ENCODE assay signal across 10 cellular contexts in genomic region chr20:37525810-37526209, GRCh38. TPM values are rescaled to one million over a fixed set of nuclear protein-coding genes. Genes with fewer than 3 reads are reported as not detected.
A peak's percentile ranks its signal among the peaks of the same experiment; 100 is the strongest.
DNase-seq lines count a peak whose midpoint lies in the region; ATAC-seq, FAIRE-seq and TF ChIP-seq lines count a peak whose summit lies in the region.
"Had no signal": no experiment of that assay in that cellular context is flagged by ENCODE, and none has a peak within 500 bp of the region (broad histone marks: within the 10 kb centered on the region; RNA-seq: fewer than 3 reads in every experiment).

No MANE protein-coding gene starts in this region.

- ATAC-seq in A549 (no peak), GM18505 (IDR thresholded peaks at IDR 0.05; ENCODE audit: unreplicated experiment) (no peak), GM21381 (IDR thresholded peaks at IDR 0.05; ENCODE audit: unreplicated experiment) (no peak), GM19324 (IDR thresholded peaks at IDR 0.05; ENCODE audit: low FRiP score, unreplicated experiment) (no peak)
- ATAC-seq: mucosa of descending colon had no signal

- H3K27ac ChIP-seq in A549 (peak overlapping the region in 1 of 2 experiments; percentile 96; a peak in 3 of 6 replicates), muscle layer of colon (ENCODE audit: low read depth, low read length) (peak overlapping the region; percentile 98)

- no peaks in the 10 kb centered on the region for H3K27me3 ChIP-seq in bronchial epithelial cell (ENCODE audit: control insufficient read depth, insufficient read depth, low read length)
- H3K27me3 ChIP-seq in muscle layer of colon (ENCODE audit: control insufficient read depth in 1 of 2, insufficient read depth in 2 of 2, low read length in 2 of 2): no peaks in the 10 kb centered on the region
- H3K27me3 ChIP-seq: thyroid gland had no signal

- H3K4me2 ChIP-seq in A549: peak overlapping the region; percentile 84

- no peak for DNase-seq in A549 (ENCODE audit: low read depth in 1 of 2, low spot score in 1 of 2)
- no peak for DNase-seq in HFF-Myc (ENCODE audit: extremely low read depth, low read depth)
- DNase-seq in bronchial epithelial cell (ENCODE audit: low read depth): no peak
- DNase-seq in NCI-H187 treated with DMSO at 0.1 percent for 48 hours (lab: John Stamatoyannopoulos, UW): no peak

- TF ChIP-seq POLR2A in A549 (IDR thresholded peaks at IDR 0.05; ENCODE audit: low read length) (no peak), GM18505 (IDR thresholded peaks at IDR 0.05; ENCODE audit: borderline replicate concordance, extremely low read depth, insufficient read depth, insufficient read length) (no peak)

- TF ChIP-seq CTCF in A549 (IDR thresholded peaks at IDR 0.05) (no peak), HFF-Myc (IDR thresholded peaks at IDR 0.05; ENCODE audit: low read depth, low read length, missing control alignments) (no peak), bronchial epithelial cell (IDR thresholded peaks at IDR 0.05; ENCODE audit: insufficient read depth, low read length, severe bottlenecking) (no peak)

- H3K36me3 ChIP-seq in bronchial epithelial cell (ENCODE audit: control insufficient read depth, insufficient read depth, low read length) (peaks cover 7% of the 10 kb centered on the region), muscle layer of colon (ENCODE audit: insufficient read depth, low read length) (no peaks in the 10 kb centered on the region)
- H3K36me3 ChIP-seq: thyroid gland had no signal

- H3K9me3 ChIP-seq in A549 (no peaks in the 10 kb centered on the region), muscle layer of colon (ENCODE audit: low read length) (no peaks in the 10 kb centered on the region)
- H3K9me3 ChIP-seq: mucosa of descending colon, thyroid gland had no signal

- no peak for TF ChIP-seq RAD21 in A549 (conservative IDR thresholded peaks at IDR 0.05 in 1 of 2, IDR thresholded peaks at IDR 0.05 in 1 of 2)

- 65% methylated on average over 5 of the region's 5 CpGs for WGBS in A549 (ENCODE audit: missing lambda C conversion rate)

- H3K4me3 ChIP-seq in A549 (no peak overlapping the region), HFF-Myc (replicated peaks; ENCODE audit: low read depth, low read length) (peak overlapping the region; percentile 99), bronchial epithelial cell (ENCODE audit: low read depth, low read length) (peak overlapping the region; percentile 96), muscle layer of colon (ENCODE audit: low read depth in 1 of 2, low read length in 2 of 2) (peak overlapping the region; percentile 86 to 97)

- H3K4me1 ChIP-seq in A549 (peaks cover 33% of the 10 kb centered on the region), muscle layer of colon (ENCODE audit: insufficient read depth, low read length) (peaks cover 35% of the 10 kb centered on the region)

- TF ChIP-seq EP300 in A549 (IDR thresholded peaks at IDR 0.05): no peak

- no peak for FAIRE-seq in A549 (lab: Jason Lieb, UNC)
- no peak for FAIRE-seq in bronchial epithelial cell (lab: Jason Lieb, UNC)

- peak overlapping the region; percentile 32 for H3K9ac ChIP-seq in muscle layer of colon (ENCODE audit: low read length)

- POLR2A ChIA-PET in A549 (lab: Yijun Ruan, JAX): no interaction called here

- CTCF ChIA-PET in A549 (lab: Yijun Ruan, JAX): interaction anchor here (1.5 to 1.8 kb wide), 2 partner anchors 9 to 243 kb away, joined by 3 to 8 read pairs; no protein-coding TSS in a partner anchor

TF ChIP-seq in A549, 52 proteins besides CTCF, POLR2A, EP300 and RAD21:
- no peak for TF ChIP-seq RCOR1 (IDR thresholded peaks at IDR 0.05; ENCODE audit: low read depth, low read length)
- TF ChIP-seq CEBPB (IDR thresholded peaks at IDR 0.05): no peak
- no peak for TF ChIP-seq EHF (CRISPR knock-in tag; IDR thresholded peaks at IDR 0.05)
- no peak for TF ChIP-seq RNF2 (IDR thresholded peaks at IDR 0.05; ENCODE audit: borderline replicate concordance, low read depth)
- no peak for TF ChIP-seq KDM5A (IDR thresholded peaks at IDR 0.05)
- no peak for TF ChIP-seq JUN (IDR thresholded peaks at IDR 0.05)
- no peak for TF ChIP-seq NR3C1 (IDR thresholded peaks at IDR 0.05)
- no peak for TF ChIP-seq MAZ (IDR thresholded peaks at IDR 0.05; ENCODE audit: borderline replicate concordance, low read depth, low read length)
- no peak for TF ChIP-seq FOSL2 (IDR thresholded peaks at IDR 0.05)
- no peak for TF ChIP-seq FOSL2 (CRISPR knock-in tag; IDR thresholded peaks at IDR 0.05)
- no peak for TF ChIP-seq ZSCAN20 (CRISPR knock-in tag; IDR thresholded peaks at IDR 0.05)

RNA-seq across cellular contexts. Expression of gene BLCAP, which starts 1.9 kb away (rescaled TPM):
- polyA plus RNA-seq in A549 (2011; rRNA removed): 48.3 and 49.0 TPM in 2 replicates
- 38.7 and 49.6 TPM in 2 replicates for polyA plus RNA-seq in A549 (2012; cell fraction: cytosol; rRNA removed)
- 40.4 and 41.5 TPM in 2 replicates for polyA plus RNA-seq in A549 (2012; cell fraction: nucleus; rRNA removed)
- polyA plus RNA-seq in A549 (2017; fragmentation: RNase III; extraction: RNeasy Plus Mini Kit Qiagen cat#74134 plus additional on column Dnase treatment): 30.3 to 31.5 TPM (median 30.7 TPM) in 3 replicates
- 43.4 and 43.9 TPM in 2 replicates for polyA minus RNA-seq in A549 (2011; rRNA and poly(A)+ RNA removed)
- total RNA-seq in bronchial epithelial cell: 51.1 and 75.3 TPM in 2 replicates

RNA-seq across cellular contexts. Expression of gene NNAT, which starts 4.8 kb away (rescaled TPM):
- polyA plus RNA-seq in A549 (2011; rRNA removed) (not detected in 2 replicates), A549 (2017; fragmentation: RNase III; extraction: RNeasy Plus Mini Kit Qiagen cat#74134 plus additional on column Dnase treatment) (not detected in 3 replicates)
- not detected in 2 replicates for polyA plus RNA-seq in A549 (2012; cell fraction: cytosol; rRNA removed)
- polyA plus RNA-seq in A549 (2012; cell fraction: nucleus; rRNA removed): not detected in 2 replicates
- not detected in 2 replicates for polyA minus RNA-seq in A549 (2011; rRNA and poly(A)+ RNA removed)
- total RNA-seq in bronchial epithelial cell: not detected in 2 replicates
